In the genomic region with DNA sequence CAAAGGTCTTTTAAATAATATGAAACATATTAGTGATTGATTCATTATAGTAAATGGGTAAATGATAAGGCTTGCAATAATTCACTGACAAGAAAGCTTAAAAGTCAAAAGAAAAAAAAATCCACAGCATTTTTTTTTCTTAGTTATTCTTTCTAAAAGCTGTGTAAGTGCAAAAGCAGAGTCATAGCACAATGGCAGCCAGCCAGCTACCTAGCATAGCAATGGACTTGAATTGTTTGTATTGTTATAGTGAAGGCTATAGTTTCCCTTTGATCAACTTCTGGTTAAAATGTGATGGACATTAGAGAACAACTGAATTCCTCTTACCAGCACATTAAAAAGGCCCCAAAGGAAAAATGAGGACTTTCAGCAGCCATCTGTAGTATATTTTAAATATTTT, we compare ENCODE assay signal across 12 cellular contexts.
DNase-seq lines count a peak whose midpoint lies in the region; ATAC-seq and TF ChIP-seq lines count a peak whose summit lies in the region.
"Had no signal": no experiment of that assay in that cellular context is flagged by ENCODE, and none has a peak within 500 bp of the region (broad histone marks: within the 10 kb centered on the region; RNA-seq: fewer than 3 reads in every experiment).

No MANE protein-coding gene starts in this region.

- H3K4me1 ChIP-seq in right atrium auricular region: no peaks in the 10 kb centered on the region
- H3K4me1 ChIP-seq in transverse colon: no peaks in the 10 kb centered on the region
- no peaks in the 10 kb centered on the region for H3K4me1 ChIP-seq in ascending aorta
- H3K4me1 ChIP-seq: vagina had no signal

- TF ChIP-seq EP300 in transverse colon (IDR thresholded peaks at IDR 0.05; ENCODE audit: low read depth): no peak

- no peaks in the 10 kb centered on the region for H3K27me3 ChIP-seq in right atrium auricular region
- no peaks in the 10 kb centered on the region for H3K27me3 ChIP-seq in transverse colon
- no peaks in the 10 kb centered on the region for H3K27me3 ChIP-seq in ascending aorta
- H3K27me3 ChIP-seq: vagina had no signal

- no peaks in the 10 kb centered on the region for H3K9me3 ChIP-seq in right atrium auricular region
- H3K9me3 ChIP-seq in transverse colon: no peaks in the 10 kb centered on the region
- H3K9me3 ChIP-seq in ascending aorta: no peaks in the 10 kb centered on the region
- H3K9me3 ChIP-seq: vagina had no signal

- no peak overlapping the region for H3K4me3 ChIP-seq in right atrium auricular region
- H3K4me3 ChIP-seq in transverse colon: no peak overlapping the region
- H3K4me3 ChIP-seq in ascending aorta: no peak overlapping the region
- H3K4me3 ChIP-seq: vagina had no signal

- no peak for ATAC-seq in Right ventricle myocardium inferior
- ATAC-seq in left ventricle myocardium superior: no peak
- no peak for ATAC-seq in HG03175 (IDR thresholded peaks at IDR 0.05; ENCODE audit: unreplicated experiment)

- intact Hi-C loops in Right ventricle myocardium inferior (cut with DNase I) (no loop called here), left ventricle myocardium superior (cut with micrococcal nuclease) (no loop called here), transverse colon (cut with DNase I; ENCODE audit: low total_unique reads) (no loop called here), ascending aorta (cut with DNase I) (no loop called here)

- DNase-seq in Right ventricle myocardium inferior (ENCODE audit: missing footprints): peak; percentile 50
- no peak for DNase-seq in right atrium auricular region (ENCODE audit: low spot score)
- DNase-seq in astrocyte of the hippocampus (ENCODE audit: low read depth, low spot score): peak; percentile 86
- peak; percentile 42 for DNase-seq in left ventricle myocardium superior
- peak; percentile 11 for DNase-seq in transverse colon
- no peak for DNase-seq in ascending aorta (ENCODE audit: low spot score in 2 of 2)
- DNase-seq in NCI-H510A (lab: John Stamatoyannopoulos, UW): no peak
- DNase-seq: activated T-cell treated with anti-CD3 and anti-CD28 coated beads, Interleukin-2, amount 50 U/mL, for 24 hours; C1 segment of cervical spinal cord; immature natural killer cell had no signal

- TF ChIP-seq CTCF in right atrium auricular region (IDR thresholded peaks at IDR 0.05): no peak
- TF ChIP-seq CTCF in transverse colon (IDR thresholded peaks at IDR 0.05): no peak
- TF ChIP-seq CTCF in ascending aorta (IDR thresholded peaks at IDR 0.05): no peak

- in situ Hi-C loops in transverse colon (cut with MboI; ENCODE audit: low pct_ligation_motif_present in 1 of 4, low pct_unique_long_range_greater_than_20kb in 1 of 4, low sequenced_read_pairs in 3 of 4): no loop called here

- H3K27ac ChIP-seq in right atrium auricular region (no peak overlapping the region), transverse colon (no peak overlapping the region), ascending aorta (no peak overlapping the region)
- H3K27ac ChIP-seq: vagina had no signal

- TF ChIP-seq POLR2A in transverse colon (IDR thresholded peaks at IDR 0.05): no peak

- H3K36me3 ChIP-seq in right atrium auricular region (no peaks in the 10 kb centered on the region), transverse colon (no peaks in the 10 kb centered on the region), ascending aorta (no peaks in the 10 kb centered on the region)
- H3K36me3 ChIP-seq: vagina had no signal

Comparison
In these comparisons a context has a peak if more than half of its experiments do, and no peak if none do; other contexts are left out.
1. DNase-seq: peak in Right ventricle myocardium inferior (single experiment), astrocyte of the hippocampus (single experiment), left ventricle myocardium superior (single experiment) and transverse colon (single experiment); none in right atrium auricular region (single experiment), ascending aorta (0 of 2) and NCI-H510A (single experiment).